Comparison of ENCODE assay signal across 33 cellular contexts in the genomic region with DNA sequence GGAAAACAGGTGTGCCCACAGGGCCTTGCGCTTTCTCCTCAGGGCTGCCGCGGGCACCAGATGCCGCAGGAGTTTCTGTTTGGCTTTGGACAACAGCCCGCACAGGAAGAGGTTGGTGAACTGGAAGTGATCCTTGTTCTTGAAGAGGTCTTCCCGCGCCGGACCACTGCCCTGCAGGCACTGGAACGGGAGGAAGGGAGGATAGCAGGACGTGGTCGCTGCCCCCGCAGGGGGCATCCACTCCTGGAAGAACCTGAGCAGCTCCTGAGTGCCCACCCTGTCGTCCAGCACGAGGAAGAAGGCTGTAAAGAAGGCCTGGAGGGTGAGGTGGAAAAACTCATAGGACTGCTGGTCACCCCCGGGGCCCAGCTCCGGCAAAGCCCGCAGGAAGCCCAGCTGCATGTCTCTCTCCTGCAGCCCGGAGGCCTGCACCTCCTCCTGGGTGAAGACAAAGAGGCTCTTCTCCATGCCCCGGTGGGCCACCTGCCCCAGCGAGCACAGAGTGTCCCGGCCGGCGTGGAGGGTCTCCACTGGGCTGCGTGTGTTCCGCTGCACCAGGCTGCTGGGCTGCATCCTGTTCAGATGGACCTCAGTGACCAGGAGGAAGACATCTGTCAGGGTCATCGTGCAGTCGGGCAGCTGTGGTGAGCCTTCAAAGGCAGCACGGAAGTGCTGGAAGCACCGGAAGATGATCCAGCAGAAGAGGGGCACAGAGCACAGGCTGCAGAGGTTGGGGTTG.
"Had no signal": no experiment of that assay in that cellular context is flagged by ENCODE, and none has a peak within 500 bp of the region (broad histone marks: within the 10 kb centered on the region; RNA-seq: fewer than 3 reads in every experiment).

No MANE protein-coding gene starts in this region.

- H3K36me3 Mint-ChIP-seq: WTC11 had no signal

- ATAC-seq: left cardiac atrium; sciatic nerve; stimulated activated memory B cell treated with anti-CD40 and anti-IgM and Interleukin-4, amounts not matched to agents 10 μg/mL and 1 μg/mL and 100 μg/mL, for 72 hours; stimulated activated naive CD8-positive, alpha-beta T cell treated with anti-CD3 and anti-CD28 coated beads, Interleukin-15, amount 100 ng/mL, for 72 hours; WTC11 had no signal

- DNase-seq: activated CD4-positive, alpha-beta memory T cell treated with anti-CD3 and anti-CD28 coated beads, Interleukin-2, amount 10 ng/mL, durations not matched to agents 7 days and 5 days; activated CD4-positive, alpha-beta T cell treated with anti-CD3 and anti-CD28 coated beads for 1 hour; activated CD4-positive, alpha-beta T cell treated with anti-CD3 and anti-CD28 coated beads, Interleukin-2, amount 10 ng/mL, durations not matched to agents 7 days and 5 days; activated naive CD8-positive, alpha-beta T cell treated with anti-CD3 and anti-CD28 coated beads, Interleukin-2, amount 50 U/mL, for 24 hours; activated T-cell treated with anti-CD3 and anti-CD28 coated beads, Interleukin-2, amount 50 U/mL, for 48 hours; amygdala; central memory CD4-positive, alpha-beta T cell; effector CD4-positive, alpha-beta T cell; esophagus squamous epithelium; foreskin melanocyte; left cardiac atrium; naive B cell; nephron progenitor cell; small intestine; stimulated activated CD4-positive, alpha-beta T cell treated with anti-CD3 and anti-CD28 coated beads, Interleukin-1b, Interleukin-23, amount 100 ng/mL, for 48 hours; stimulated activated CD4-positive, alpha-beta T cell treated with anti-CD3 and anti-CD28 coated beads, Interleukin-4, amount 100 ng/mL, for 4 hours; stimulated activated CD8-positive, alpha-beta memory T cell treated with anti-CD3 and anti-CD28 coated beads, Interleukin-4, amount 100 ng/mL, for 48 hours; stimulated activated naive CD8-positive, alpha-beta T cell treated with anti-CD3 and anti-CD28 coated beads, Interleukin-15, amount 100 ng/mL, for 72 hours; substantia nigra; T-helper 2 cell had no signal

- H3K4me3 Mint-ChIP-seq: activated CD4-positive, alpha-beta memory T cell treated with anti-CD3 and anti-CD28 coated beads, Interleukin-2, amount 10 ng/mL, durations not matched to agents 7 days and 5 days; activated CD4-positive, alpha-beta T cell treated with anti-CD3 and anti-CD28 coated beads, Interleukin-2, amount 10 ng/mL, durations not matched to agents 7 days and 5 days; activated naive CD4-positive, alpha-beta T cell treated with anti-CD3 and anti-CD28 coated beads, Interleukin-2, amount 50 U/mL, for 24 hours; activated naive CD8-positive, alpha-beta T cell treated with anti-CD3 and anti-CD28 coated beads, Interleukin-2, amount 50 U/mL, for 24 hours; mesothelial cell of epicardium; naive B cell; nephron progenitor cell; stimulated activated memory B cell treated with anti-CD40 and anti-IgM and Interleukin-4, amounts not matched to agents 10 μg/mL and 1 μg/mL and 100 μg/mL, for 72 hours; stimulated activated naive CD8-positive, alpha-beta T cell treated with anti-CD3 and anti-CD28 coated beads, Interleukin-15, amount 100 ng/mL, for 72 hours; type B pancreatic cell; WTC11 had no signal

- H3K9me3 Mint-ChIP-seq: activated CD4-positive, alpha-beta memory T cell treated with anti-CD3 and anti-CD28 coated beads, Interleukin-2, amount 10 ng/mL, durations not matched to agents 7 days and 5 days; activated CD4-positive, alpha-beta T cell treated with anti-CD3 and anti-CD28 coated beads, Interleukin-2, amount 10 ng/mL, durations not matched to agents 7 days and 5 days; activated naive CD4-positive, alpha-beta T cell treated with anti-CD3 and anti-CD28 coated beads, Interleukin-2, amount 50 U/mL, for 24 hours; activated naive CD8-positive, alpha-beta T cell treated with anti-CD3 and anti-CD28 coated beads, Interleukin-2, amount 50 U/mL, for 24 hours; activated T-helper 2 cell treated with anti-CD3 and anti-CD28 coated beads, Interferon-gamma antibody, Interleukin-2, Interleukin-4, amounts not matched to agents 10 μg/mL and 5 μg/mL and 100 μg/mL, durations not matched to agents 14 hours and 24 hours and 36 hours; mesothelial cell of epicardium; naive B cell; nephron progenitor cell; stimulated activated memory B cell treated with anti-CD40 and anti-IgM and Interleukin-4, amounts not matched to agents 10 μg/mL and 1 μg/mL and 100 μg/mL, for 72 hours; stimulated activated naive CD8-positive, alpha-beta T cell treated with anti-CD3 and anti-CD28 coated beads, Interleukin-15, amount 100 ng/mL, for 72 hours; type B pancreatic cell; WTC11 had no signal

- H3K27ac ChIP-seq: breast epithelium, epithelial cell of prostate, esophagus squamous epithelium, hepatocyte, ovary, vagina had no signal

- H3K27ac Mint-ChIP-seq: activated CD4-positive, alpha-beta memory T cell treated with anti-CD3 and anti-CD28 coated beads, Interleukin-2, amount 10 ng/mL, durations not matched to agents 7 days and 5 days; activated CD4-positive, alpha-beta T cell treated with anti-CD3 and anti-CD28 coated beads, Interleukin-2, amount 10 ng/mL, durations not matched to agents 7 days and 5 days; activated naive CD4-positive, alpha-beta T cell treated with anti-CD3 and anti-CD28 coated beads, Interleukin-2, amount 50 U/mL, for 24 hours; activated naive CD8-positive, alpha-beta T cell treated with anti-CD3 and anti-CD28 coated beads, Interleukin-2, amount 50 U/mL, for 24 hours; activated T-helper 2 cell treated with anti-CD3 and anti-CD28 coated beads, Interferon-gamma antibody, Interleukin-2, Interleukin-4, amounts not matched to agents 10 μg/mL and 5 μg/mL and 100 μg/mL, durations not matched to agents 14 hours and 24 hours and 36 hours; mesothelial cell of epicardium; nephron progenitor cell; progenitor cell of endocrine pancreas; stimulated activated memory B cell treated with anti-CD40 and anti-IgM and Interleukin-4, amounts not matched to agents 10 μg/mL and 1 μg/mL and 100 μg/mL, for 72 hours; stimulated activated naive CD8-positive, alpha-beta T cell treated with anti-CD3 and anti-CD28 coated beads, Interleukin-15, amount 100 ng/mL, for 72 hours; type B pancreatic cell; WTC11 had no signal

- H3K27me3 Mint-ChIP-seq: activated CD4-positive, alpha-beta memory T cell treated with anti-CD3 and anti-CD28 coated beads, Interleukin-2, amount 10 ng/mL, durations not matched to agents 7 days and 5 days; activated CD4-positive, alpha-beta T cell treated with anti-CD3 and anti-CD28 coated beads, Interleukin-2, amount 10 ng/mL, durations not matched to agents 7 days and 5 days; activated naive CD4-positive, alpha-beta T cell treated with anti-CD3 and anti-CD28 coated beads, Interleukin-2, amount 50 U/mL, for 24 hours; activated naive CD8-positive, alpha-beta T cell treated with anti-CD3 and anti-CD28 coated beads, Interleukin-2, amount 50 U/mL, for 24 hours; naive B cell; progenitor cell of endocrine pancreas; stimulated activated memory B cell treated with anti-CD40 and anti-IgM and Interleukin-4, amounts not matched to agents 10 μg/mL and 1 μg/mL and 100 μg/mL, for 72 hours; stimulated activated naive CD8-positive, alpha-beta T cell treated with anti-CD3 and anti-CD28 coated beads, Interleukin-15, amount 100 ng/mL, for 72 hours; type B pancreatic cell had no signal

- H3K4me1 Mint-ChIP-seq: activated CD4-positive, alpha-beta T cell treated with anti-CD3 and anti-CD28 coated beads, Interleukin-2, amount 10 ng/mL, durations not matched to agents 7 days and 5 days; activated naive CD4-positive, alpha-beta T cell treated with anti-CD3 and anti-CD28 coated beads, Interleukin-2, amount 50 U/mL, for 24 hours; activated naive CD8-positive, alpha-beta T cell treated with anti-CD3 and anti-CD28 coated beads, Interleukin-2, amount 50 U/mL, for 24 hours; mesothelial cell of epicardium; stimulated activated memory B cell treated with anti-CD40 and anti-IgM and Interleukin-4, amounts not matched to agents 10 μg/mL and 1 μg/mL and 100 μg/mL, for 72 hours; stimulated activated naive CD8-positive, alpha-beta T cell treated with anti-CD3 and anti-CD28 coated beads, Interleukin-15, amount 100 ng/mL, for 72 hours had no signal
